ENCODE assay signal across 8 cellular contexts in the genomic region with DNA sequence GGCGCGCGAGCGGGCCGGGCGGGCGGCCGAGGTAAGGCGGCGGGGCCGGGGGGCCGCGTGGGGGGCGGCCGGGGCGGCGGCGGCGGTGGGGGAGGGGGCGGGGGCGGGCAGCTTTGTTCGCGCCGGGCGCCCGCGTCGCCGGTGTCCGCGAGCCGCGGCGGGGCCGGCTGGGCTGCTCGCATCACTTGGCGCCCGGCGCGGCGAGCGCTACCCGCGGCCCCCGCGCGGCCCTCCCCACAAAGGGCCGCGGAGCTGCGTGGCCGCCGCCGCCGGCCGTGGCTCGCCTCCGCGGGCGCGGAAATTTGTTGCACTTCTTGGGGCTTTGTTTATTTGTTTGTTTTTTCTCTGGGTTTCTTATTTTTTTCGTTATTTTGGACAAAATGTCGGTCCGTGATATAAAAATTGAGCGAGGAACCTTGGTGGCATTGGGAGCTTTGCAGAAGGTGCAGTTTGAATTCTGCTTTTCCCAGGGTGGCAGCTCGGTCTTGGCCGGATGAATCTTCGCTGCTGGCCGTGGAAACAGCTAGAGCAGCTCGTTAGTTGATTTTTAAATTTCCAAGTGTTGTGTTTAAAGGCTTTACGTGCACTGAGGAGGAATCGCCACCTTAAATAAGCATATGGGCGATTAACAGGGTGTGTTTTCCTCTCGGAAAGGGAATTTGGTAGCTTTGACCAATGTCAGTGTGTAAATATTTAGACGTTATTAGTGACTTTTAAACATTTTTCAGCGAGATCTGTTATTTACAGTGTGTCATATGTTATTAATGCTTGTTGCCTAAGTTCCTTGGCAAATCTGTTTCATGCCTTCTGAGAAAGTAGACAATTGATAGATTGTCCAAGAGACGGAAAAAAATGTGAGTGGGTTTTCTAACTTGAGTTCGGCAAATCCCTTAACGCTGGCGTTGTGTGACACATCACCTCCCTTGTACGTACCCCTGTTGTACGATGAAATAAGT. TPM values are rescaled to one million over a fixed set of nuclear protein-coding genes. Genes with fewer than 3 reads are reported as not detected.
A peak's percentile ranks its signal among the peaks of the same experiment; 100 is the strongest.
DNase-seq lines count a peak whose midpoint lies in the region; ATAC-seq and TF ChIP-seq lines count a peak whose summit lies in the region.

No MANE protein-coding gene starts in this region.

- H3K27me3 Mint-ChIP-seq in MCF 10A (ENCODE audit: insufficient read depth, unreplicated experiment), result no peaks in the 10 kb centered on the region

- peak; percentile 13 for ATAC-seq in HG03095 (IDR thresholded peaks at IDR 0.05; ENCODE audit: unreplicated experiment)

- H3K9me3 ChIP-seq in skeletal muscle tissue (ENCODE audit: control insufficient read depth in 3 of 3, low read length in 3 of 3), result no peaks in the 10 kb centered on the region

- DNase-seq in NCI-H510A treated with DMSO at 0.1 percent for 48 hours (lab: John Stamatoyannopoulos, UW) (peak; percentile 63), NCI-H510A (lab: John Stamatoyannopoulos, UW) (no peak), SK-MEL-5 (ENCODE audit: low read depth, low spot score) (peak; percentile 24), MCF 10A (ENCODE audit: unreplicated experiment) (peak; percentile 47), inferior parietal cortex (ENCODE audit: extremely low spot score) (peak; percentile 69)
- DNase-seq in effector CD4-positive, alpha-beta T cell, result no peak

- H3K27ac Mint-ChIP-seq in MCF 10A (ENCODE audit: low read depth, unreplicated experiment), result peak overlapping the region; percentile 98

- intact Hi-C loops in MCF 10A (cut with micrococcal nuclease), result loop anchor here (1.0 to 10.0 kb wide), 8 partner anchors 76 to 856 kb away; no protein-coding TSS in a partner anchor

- peak overlapping the region; percentile 93 for H3K4me3 Mint-ChIP-seq in MCF 10A (ENCODE audit: unreplicated experiment)

- POLR2A ChIA-PET in MCF 10A (lab: Yijun Ruan, JAX), result interaction anchor here (0.6 to 2.8 kb wide), 23 partner anchors 12 to 856 kb away, joined by 3 to 16 read pairs (median 5); no protein-coding TSS in a partner anchor

- H3K36me3 ChIP-seq in skeletal muscle tissue (ENCODE audit: control insufficient read depth in 3 of 3, insufficient read depth in 3 of 3, low read length in 3 of 3), result peaks cover 0 to 5% (median 0%) of the 10 kb centered on the region in 3 donors

- H3K4me3 ChIP-seq in skeletal muscle tissue (ENCODE audit: low read length in 3 of 3), result peak overlapping the region; percentile 62 to 88 (median 77)

- peaks cover 44% of the 10 kb centered on the region for H3K4me1 Mint-ChIP-seq in MCF 10A (ENCODE audit: insufficient read depth, unreplicated experiment)

- BruUV-seq in MCF 10A (replicated peaks; lab: Mats Ljungman, UMichigan), result TSS peak; percentile 23

- peak overlapping the region; percentile 60 to 86 (median 85) for H3K9ac ChIP-seq in skeletal muscle tissue (ENCODE audit: low read depth in 1 of 3, low read length in 3 of 3)

- CTCF ChIA-PET in MCF 10A (lab: Yijun Ruan, JAX), result interaction anchor here (0.5 to 3.4 kb wide), 26 partner anchors 16 to 856 kb away, joined by 3 to 16 read pairs (median 4); no protein-coding TSS in a partner anchor

- H3K27ac ChIP-seq in skeletal muscle tissue (ENCODE audit: low read depth, low read length), result peak overlapping the region; percentile 18

- in situ Hi-C loops in SK-MEL-5 (cut with HindIII; ENCODE audit: low pct_unique_long_range_greater_than_20kb, low sequenced_read_pairs), result no loop called here

- H3K27me3 ChIP-seq in skeletal muscle tissue (ENCODE audit: control insufficient read depth in 3 of 3, insufficient read depth in 3 of 3, low read length in 3 of 3), result no peaks in the 10 kb centered on the region

- H3K4me1 ChIP-seq in skeletal muscle tissue (ENCODE audit: control insufficient read depth in 3 of 3, insufficient read depth in 3 of 3, low read length in 3 of 3), result peaks cover 12 to 37% (median 20%) of the 10 kb centered on the region in 3 donors

- TF ChIP-seq CTCF in MCF 10A (IDR thresholded peaks at IDR 0.05; ENCODE audit: unreplicated experiment), result no peak

- H3K36me3 Mint-ChIP-seq in MCF 10A (ENCODE audit: insufficient read depth, unreplicated experiment), result peaks cover 16% of the 10 kb centered on the region

- H3K9me3 Mint-ChIP-seq in MCF 10A (ENCODE audit: unreplicated experiment), result no peaks in the 10 kb centered on the region

RNA-seq across cellular contexts. Expression of a gene that starts 0.8 kb away (rescaled TPM):
- 40.0 and 46.9 TPM in 2 replicates for total RNA-seq in SK-MEL-5 (2014; rRNA removed; shearing (Covaris generic))
- 61.7 and 67.2 TPM in 2 replicates for polyA plus RNA-seq in SK-MEL-5 (2015; cell fraction: cytosol; rRNA removed)
- polyA plus RNA-seq in SK-MEL-5 (2015; cell fraction: nucleus; rRNA removed), result 13.0 and 22.3 TPM in 2 replicates
- total RNA-seq in MCF 10A (2022), result 69.0 and 69.3 TPM in 2 replicates
- total RNA-seq in skeletal muscle tissue, result 108 TPM

Comparison
In these comparisons a context has a peak if more than half of its experiments do, and no peak if none do; other contexts are left out.
1. DNase-seq: peak in NCI-H510A treated with DMSO at 0.1 percent for 48 hours (single experiment), SK-MEL-5 (single experiment), MCF 10A (single experiment) and inferior parietal cortex (single experiment); none in NCI-H510A (single experiment) and effector CD4-positive, alpha-beta T cell (single experiment).